In genomic region chr13:37484056-37484455, GRCh38 we compare ENCODE assay signal across 23 cellular contexts.
"Had no signal": no experiment of that assay in that cellular context is flagged by ENCODE, and none has a peak within 500 bp of the region (broad histone marks: within the 10 kb centered on the region; RNA-seq: fewer than 3 reads in every experiment).

No MANE protein-coding gene starts in this region.

- H3K27ac Mint-ChIP-seq: activated naive CD8-positive, alpha-beta T cell treated with anti-CD3 and anti-CD28 coated beads for 36 hours; activated T-cell treated with anti-CD3 and anti-CD28 coated beads, Interleukin-2, amount 50 U/mL, for 24 hours; activated T-helper 2 cell treated with anti-CD3 and anti-CD28 coated beads, Interferon-gamma antibody, Interleukin-2, Interleukin-4, amounts not matched to agents 10 μg/mL and 5 μg/mL and 100 μg/mL, durations not matched to agents 14 hours and 24 hours and 36 hours; natural killer cell treated with Interleukin-12 subunit alpha and Interleukin-12 subunit beta and Interleukin-15 and Interleukin-18, amount 100 ng/mL, for 72 hours had no signal

- H3K9ac ChIP-seq: parathyroid adenoma had no signal

- H3K27ac ChIP-seq: cardiac muscle cell, gastrocnemius medialis, neutrophil, parathyroid adenoma, testis had no signal

- H3K36me3 Mint-ChIP-seq: activated naive CD8-positive, alpha-beta T cell treated with anti-CD3 and anti-CD28 coated beads for 36 hours; natural killer cell treated with Interleukin-12 subunit alpha and Interleukin-12 subunit beta and Interleukin-15 and Interleukin-18, amount 100 ng/mL, for 72 hours had no signal

- H3K27me3 Mint-ChIP-seq: activated naive CD8-positive, alpha-beta T cell treated with anti-CD3 and anti-CD28 coated beads for 36 hours; activated T-cell treated with anti-CD3 and anti-CD28 coated beads, Interleukin-2, amount 50 U/mL, for 24 hours; natural killer cell treated with Interleukin-12 subunit alpha and Interleukin-12 subunit beta and Interleukin-15 and Interleukin-18, amount 100 ng/mL, for 72 hours had no signal

- H3K9me3 ChIP-seq: gastrocnemius medialis, neutrophil, testis had no signal

- H3K36me3 ChIP-seq: cardiac muscle cell, gastrocnemius medialis, neutrophil had no signal

- H3K4me3 ChIP-seq: cardiac muscle cell, gastrocnemius medialis, testis had no signal

- H3K4me3 Mint-ChIP-seq: activated naive CD8-positive, alpha-beta T cell treated with anti-CD3 and anti-CD28 coated beads for 36 hours; activated T-cell treated with anti-CD3 and anti-CD28 coated beads, Interleukin-2, amount 50 U/mL, for 24 hours; natural killer cell treated with Interleukin-12 subunit alpha and Interleukin-12 subunit beta and Interleukin-15 and Interleukin-18, amount 100 ng/mL, for 72 hours had no signal

- H3K79me2 ChIP-seq: parathyroid adenoma had no signal

- H3K27me3 ChIP-seq: cardiac muscle cell, gastrocnemius medialis, neutrophil, testis had no signal

- H2AFZ ChIP-seq: parathyroid adenoma had no signal

- DNase-seq: activated CD4-positive, alpha-beta T cell treated with anti-CD3 and anti-CD28 coated beads for 1 hour; activated CD4-positive, alpha-beta T cell treated with anti-CD3 and anti-CD28 coated beads, Interleukin-2, amount 50 U/mL, for 4 hours; activated CD8-positive, alpha-beta memory T cell treated with anti-CD3 and anti-CD28 coated beads for 24 hours; activated CD8-positive, alpha-beta memory T cell treated with anti-CD3 and anti-CD28 coated beads, Interleukin-2, amount 50 U/mL, for 4 hours; activated naive CD4-positive, alpha-beta T cell; activated naive CD8-positive, alpha-beta T cell treated with anti-CD3 and anti-CD28 coated beads for 36 hours; activated T-cell treated with anti-CD3 and anti-CD28 coated beads, Interleukin-2, amount 50 U/mL, for 24 hours; amygdala; gastrocnemius medialis; head of caudate nucleus; hypothalamus; left ventricle myocardium superior; stimulated activated CD4-positive, alpha-beta T cell treated with anti-CD3 and anti-CD28 coated beads, Interleukin-2, amount 100 ng/mL, for 48 hours; stimulated activated CD8-positive, alpha-beta memory T cell treated with anti-CD3 and anti-CD28 coated beads, Interleukin-4, amount 100 ng/mL, for 48 hours; stimulated activated naive CD4-positive, alpha-beta T cell; T-helper 9 cell; testis; trophoblast cell had no signal

- H3K4me1 ChIP-seq: gastrocnemius medialis, parathyroid adenoma, testis had no signal
